Comparison of ENCODE assay signal across 1 cellular context in genomic region chr2:73035899-73036778, GRCh38.
TF ChIP-seq lines count a peak whose summit lies in the region.

No MANE protein-coding gene starts in this region.

TF ChIP-seq in HepG2, 621 proteins besides CTCF, POLR2A, EP300 and RAD21 (continued from another document and continues in another):
- TF ChIP-seq ZNF710 (CRISPR knock-in tag; IDR thresholded peaks at IDR 0.05; ENCODE audit: borderline replicate concordance) (no peak), ZNF280B (CRISPR knock-in tag; IDR thresholded peaks at IDR 0.05; ENCODE audit: borderline replicate concordance) (no peak), ATF4 (CRISPR knock-in tag; IDR thresholded peaks at IDR 0.05) (no peak), STAT6 (CRISPR knock-in tag; IDR thresholded peaks at IDR 0.05; ENCODE audit: borderline replicate concordance) (no peak), LBX2 (CRISPR knock-in tag; IDR thresholded peaks at IDR 0.05; ENCODE audit: borderline replicate concordance) (no peak), JUND (CRISPR knock-in tag; IDR thresholded peaks at IDR 0.05) (no peak), ZSCAN22 (CRISPR knock-in tag; IDR thresholded peaks at IDR 0.05) (no peak), NFKBIZ (CRISPR knock-in tag; IDR thresholded peaks at IDR 0.05) (no peak), SIX4 (CRISPR knock-in tag; IDR thresholded peaks at IDR 0.05) (no peak), XRCC5 (optimal IDR thresholded peaks at IDR 0.05; ENCODE audit: low read length) (peak; percentile 25), ZFP36L1 (CRISPR knock-in tag; IDR thresholded peaks at IDR 0.05) (no peak), ZNF232 (CRISPR knock-in tag; IDR thresholded peaks at IDR 0.05; ENCODE audit: borderline replicate concordance) (no peak), ERF (CRISPR knock-in tag; IDR thresholded peaks at IDR 0.05) (no peak), ZNF646 (CRISPR knock-in tag; IDR thresholded peaks at IDR 0.05) (no peak), SRSF4 (IDR thresholded peaks at IDR 0.05; ENCODE audit: low read depth, low read length, poor library complexity, severe bottlenecking) (no peak), JARID2 (CRISPR knock-in tag; IDR thresholded peaks at IDR 0.05; ENCODE audit: insufficient replicate concordance) (no peak), RFXANK (CRISPR knock-in tag; IDR thresholded peaks at IDR 0.05) (no peak), SMARCC2 (IDR thresholded peaks at IDR 0.05) (no peak), ZNF414 (CRISPR knock-in tag; IDR thresholded peaks at IDR 0.05) (no peak), NFIB (CRISPR knock-in tag; IDR thresholded peaks at IDR 0.05; ENCODE audit: borderline replicate concordance) (0 out of 2 replicates have a peak, but pooled peaks have one; percentile 4), KDM3A (CRISPR knock-in tag; IDR thresholded peaks at IDR 0.05; ENCODE audit: low read depth) (no peak), E2F2 (CRISPR knock-in tag; IDR thresholded peaks at IDR 0.05; ENCODE audit: borderline replicate concordance) (no peak), ARID5B (CRISPR knock-in tag; IDR thresholded peaks at IDR 0.05) (no peak), FOXJ3 (CRISPR knock-in tag; IDR thresholded peaks at IDR 0.05; ENCODE audit: borderline replicate concordance) (no peak), ZEB1 (IDR thresholded peaks at IDR 0.05; ENCODE audit: insufficient replicate concordance, low read depth) (peak; percentile 24), ZNF512B (CRISPR knock-in tag; IDR thresholded peaks at IDR 0.05; ENCODE audit: borderline replicate concordance) (no peak), NR2F2 (IDR thresholded peaks at IDR 0.05; ENCODE audit: borderline replicate concordance, low read depth) (no peak), ZNF550 (CRISPR knock-in tag; IDR thresholded peaks at IDR 0.05; ENCODE audit: borderline replicate concordance) (no peak), SCMH1 (CRISPR knock-in tag; IDR thresholded peaks at IDR 0.05; ENCODE audit: borderline replicate concordance) (no peak), PHB2 (IDR thresholded peaks at IDR 0.05; ENCODE audit: partially characterized antibody) (no peak), EZH2 (conservative IDR thresholded peaks at IDR 0.05; ENCODE audit: low read depth, low read length) (no peak)
